8 cellular contexts compared by ENCODE assay signal in genomic region chr19:46975918-46976782, GRCh38. TPM values are rescaled to one million over a fixed set of nuclear protein-coding genes. Genes with fewer than 3 reads are reported as not detected.
DNase-seq lines count a peak whose midpoint lies in the region; ATAC-seq and TF ChIP-seq lines count a peak whose summit lies in the region.

No MANE protein-coding gene starts in this region.

- no peak for TF ChIP-seq CTCF in glutamatergic neuron (IDR thresholded peaks at IDR 0.05; ENCODE audit: partially characterized antibody, unreplicated experiment)
- TF ChIP-seq CTCF in osteoblast (IDR thresholded peaks at IDR 0.05; ENCODE audit: extremely low read depth, low read depth, low read length) = no peak

- no peak overlapping the region for H2AFZ ChIP-seq in osteoblast (ENCODE audit: low read length)

- no peaks in the 10 kb centered on the region for H4K20me1 ChIP-seq in osteoblast (ENCODE audit: insufficient read depth, low read length)

- peaks cover 63% of the 10 kb centered on the region for H3K79me2 ChIP-seq in osteoblast (ENCODE audit: insufficient read depth, low read length)

- H3K9me3 Mint-ChIP-seq in glutamatergic neuron (ENCODE audit: unreplicated experiment) = peaks cover 12% of the 10 kb centered on the region

- peak overlapping the region; percentile 60 for H3K4me2 ChIP-seq in osteoblast (ENCODE audit: insufficient read depth, low read length)

- H3K27ac ChIP-seq in osteoblast (ENCODE audit: low read depth, low read length) = peak overlapping the region; percentile 99

- H3K36me3 ChIP-seq in adipocyte (ENCODE audit: control insufficient read depth, insufficient read depth, low read length, severe bottlenecking) (no peaks in the 10 kb centered on the region), osteoblast (ENCODE audit: insufficient read depth, low read length) (peaks cover 10% of the 10 kb centered on the region)

- H3K27me3 ChIP-seq in adipocyte (replicated peaks; ENCODE audit: control insufficient read depth, insufficient read depth, low read length) (no peaks in the 10 kb centered on the region), osteoblast (ENCODE audit: insufficient read depth, low read length) (no peaks in the 10 kb centered on the region)

- H3K27me3 Mint-ChIP-seq in glutamatergic neuron (ENCODE audit: unreplicated experiment) = peaks cover 1% of the 10 kb centered on the region

- H3K4me1 Mint-ChIP-seq in glutamatergic neuron (ENCODE audit: low read depth, unreplicated experiment) = peaks cover 36% of the 10 kb centered on the region

- H3K9me3 ChIP-seq in adipocyte (ENCODE audit: control insufficient read depth, low read length) (no peaks in the 10 kb centered on the region), osteoblast (ENCODE audit: low read depth, low read length) (no peaks in the 10 kb centered on the region)

- DNase-seq in H4 (ENCODE audit: low spot score) (peak; percentile 98), adipocyte (ENCODE audit: low read depth) (peak; percentile 98), glutamatergic neuron (no peak), osteoblast (ENCODE audit: insufficient read length, low spot score, missing footprints) (peak; percentile 96)

- peak overlapping the region; percentile 86 for H3K9ac ChIP-seq in adipocyte (ENCODE audit: low read length)

- peak overlapping the region; percentile 59 for H3K4me3 ChIP-seq in adipocyte (ENCODE audit: low read length)
- peak overlapping the region; percentile 21 for H3K4me3 ChIP-seq in osteoblast (ENCODE audit: insufficient read depth, low read length)

- ATAC-seq in GM21529 (IDR thresholded peaks at IDR 0.05; ENCODE audit: unreplicated experiment) (no peak), GM18858 (IDR thresholded peaks at IDR 0.05; ENCODE audit: unreplicated experiment) (no peak), HG03159 (IDR thresholded peaks at IDR 0.05; ENCODE audit: unreplicated experiment) (no peak), GM18873 (IDR thresholded peaks at IDR 0.05; ENCODE audit: low FRiP score, unreplicated experiment) (no peak)

- H3K4me1 ChIP-seq in adipocyte (ENCODE audit: control insufficient read depth, insufficient read depth, low read length) (peaks cover 70% of the 10 kb centered on the region), osteoblast (ENCODE audit: insufficient read depth, low read length) (peaks cover 55% of the 10 kb centered on the region)

- H3K27ac Mint-ChIP-seq in glutamatergic neuron (ENCODE audit: unreplicated experiment) = no peak overlapping the region

- peak overlapping the region; percentile 38 for H3K4me3 Mint-ChIP-seq in glutamatergic neuron (ENCODE audit: unreplicated experiment)

- no peaks in the 10 kb centered on the region for H3K36me3 Mint-ChIP-seq in glutamatergic neuron (ENCODE audit: unreplicated experiment)

RNA-seq across cellular contexts. Expression of gene NPAS1, which starts 43.5 kb away (rescaled TPM):
- 0.29 TPM in 1 of 2 replicates, not detected in the other for total RNA-seq in H4 (2014; rRNA removed; shearing (Covaris generic))
- total RNA-seq in glutamatergic neuron (ENCODE audit: unreplicated experiment) (1.7 TPM), osteoblast (0.72 and 1.2 TPM in 2 replicates)
